ENCODE assay signal across 8 cellular contexts in the genomic region with DNA sequence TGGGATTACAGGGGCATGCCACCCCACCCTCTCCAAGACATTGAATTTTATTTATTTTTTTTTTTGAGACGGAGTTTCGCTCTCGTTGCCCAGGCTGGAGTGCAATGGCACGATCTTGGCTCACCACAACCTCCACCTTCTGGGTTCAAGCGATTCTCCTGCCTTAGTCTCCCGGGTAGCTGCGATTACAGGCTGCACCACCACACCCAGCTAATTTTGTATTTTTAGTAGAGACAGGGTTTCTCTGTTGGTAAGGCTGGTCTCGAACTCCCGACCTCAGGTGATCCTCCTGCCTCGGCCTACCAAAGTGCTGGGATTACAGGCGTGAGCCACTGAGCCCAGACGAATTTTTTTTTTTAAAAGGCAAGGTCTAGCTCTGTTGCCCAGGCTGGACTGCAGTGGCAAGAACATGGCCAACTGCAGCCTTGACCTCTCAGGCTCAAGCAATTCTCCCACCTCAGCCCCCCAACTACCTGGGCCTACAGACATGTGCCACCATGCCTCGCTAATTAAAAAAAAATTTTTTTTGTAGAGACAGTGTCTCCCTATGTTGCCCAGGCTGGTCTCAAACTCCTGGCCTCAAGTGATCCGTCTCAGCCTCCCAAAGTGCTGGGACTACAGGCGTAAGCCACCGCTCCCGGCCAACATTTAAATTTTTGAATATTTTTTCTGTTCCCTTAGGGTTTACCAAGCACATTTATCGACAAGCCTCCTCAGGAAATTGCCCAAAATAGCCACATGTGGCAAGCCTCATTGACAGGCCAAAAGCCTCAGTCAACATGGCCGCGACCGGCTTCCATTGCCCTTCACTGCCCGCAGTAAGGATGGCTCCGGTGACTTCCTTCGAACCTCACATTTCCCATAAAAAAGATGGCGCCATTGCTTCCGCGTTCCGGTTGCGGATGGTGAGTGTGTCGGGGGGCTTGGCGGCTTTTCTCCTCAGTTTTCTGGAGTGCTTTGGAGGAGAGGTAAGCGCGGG. TPM values are rescaled to one million over a fixed set of nuclear protein-coding genes. Genes with fewer than 3 reads are reported as not detected.
DNase-seq lines count a peak whose midpoint lies in the region; ATAC-seq and TF ChIP-seq lines count a peak whose summit lies in the region.

A gene with protein sequence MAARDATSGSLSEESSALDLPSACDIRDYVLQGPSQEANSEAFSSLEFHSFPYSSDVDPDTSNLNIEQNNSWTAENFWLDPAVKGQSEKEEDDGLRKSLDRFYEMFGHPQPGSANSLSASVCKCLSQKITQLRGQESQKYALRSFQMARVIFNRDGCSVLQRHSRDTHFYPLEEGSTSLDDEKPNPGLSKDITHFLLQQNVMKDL (plus strand): TSS at position 890 of the 979 bp plus-strand sequence. CDS start 22,465 bp downstream, outside the sequence.

- peak within 1 kb of the TSS; percentile 84 for H3K4me3 Mint-ChIP-seq in osteocyte (ENCODE audit: unreplicated experiment)

- peak; percentile 95 for ATAC-seq in HG02571 (IDR thresholded peaks at IDR 0.05; ENCODE audit: unreplicated experiment)
- ATAC-seq in activated naive CD4-positive, alpha-beta T cell treated with anti-CD3 and anti-CD28 coated beads, Interleukin-2, amount 50 U/mL, for 72 hours = peak; percentile 95 to 96

- intact Hi-C loops in head of caudate nucleus (cut with DNase I) = no loop called here

- peaks cover 16% of the 10 kb centered on the region for H3K27me3 Mint-ChIP-seq in osteocyte (ENCODE audit: unreplicated experiment)

- H3K4me3 ChIP-seq in thymus (ENCODE audit: low read length) = peak within 1 kb of the TSS; percentile 95

- no peaks in the 10 kb centered on the region for H3K9me3 ChIP-seq in thymus (ENCODE audit: control insufficient read depth)

- peaks cover 4% of the 10 kb centered on the region for H3K36me3 ChIP-seq in thymus (ENCODE audit: control insufficient read depth, insufficient read depth)

- peak within 1 kb of the TSS; percentile 77 for H3K27ac ChIP-seq in thymus (ENCODE audit: low read depth)

- TF ChIP-seq CTCF in osteocyte (IDR thresholded peaks at IDR 0.05) = no peak

- H3K36me3 Mint-ChIP-seq in activated naive CD4-positive, alpha-beta T cell treated with anti-CD3 and anti-CD28 coated beads, Interleukin-2, amount 50 U/mL, for 72 hours = peaks cover 20% of the 10 kb centered on the region in 2 donors
- peaks cover 2% of the 10 kb centered on the region for H3K36me3 Mint-ChIP-seq in osteocyte (ENCODE audit: unreplicated experiment)

- H3K4me1 ChIP-seq in thymus (ENCODE audit: control insufficient read depth, insufficient read depth, low read length) = peaks cover 12% of the 10 kb centered on the region

- 50% methylated on average over 33 of the region's 33 CpGs for WGBS in thymus

- DNase-seq in GM04504 (ENCODE audit: low read depth) (peak; percentile 60), NCI-H1092 (lab: John Stamatoyannopoulos, UW) (peak; percentile 88), SKM-1 (lab: John Stamatoyannopoulos, UW; ENCODE audit: unreplicated experiment) (peak; percentile 19), head of caudate nucleus (peak; percentile 73 to 95 (median 86)), osteocyte (ENCODE audit: extremely low spot score, unreplicated experiment) (peak; percentile 90)
- DNase-seq in activated naive CD4-positive, alpha-beta T cell treated with anti-CD3 and anti-CD28 coated beads, Interleukin-2, amount 50 U/mL, for 72 hours (ENCODE audit: low spot score in 2 of 2) = peak; percentile 77 to 83

- no peaks in the 10 kb centered on the region for H3K27me3 ChIP-seq in thymus (ENCODE audit: control insufficient read depth, insufficient read depth)

- H3K27ac Mint-ChIP-seq in activated naive CD4-positive, alpha-beta T cell treated with anti-CD3 and anti-CD28 coated beads, Interleukin-2, amount 50 U/mL, for 72 hours = peak within 1 kb of the TSS; percentile 93 to 96
- H3K27ac Mint-ChIP-seq in osteocyte (ENCODE audit: unreplicated experiment) = peak within 1 kb of the TSS; percentile 94

- H3K4me1 Mint-ChIP-seq in osteocyte (ENCODE audit: unreplicated experiment) = peaks cover 12% of the 10 kb centered on the region

- H3K9me3 Mint-ChIP-seq in activated naive CD4-positive, alpha-beta T cell treated with anti-CD3 and anti-CD28 coated beads, Interleukin-2, amount 50 U/mL, for 72 hours = peaks cover 0 to 4% of the 10 kb centered on the region in 2 donors
- H3K9me3 Mint-ChIP-seq in osteocyte (ENCODE audit: unreplicated experiment) = peaks cover 3% of the 10 kb centered on the region

RNA-seq across cellular contexts. Expression of the gene that starts here (rescaled TPM):
- total RNA-seq in activated naive CD4-positive, alpha-beta T cell treated with anti-CD3 and anti-CD28 coated beads, Interleukin-2, amount 50 U/mL, for 72 hours = 10 to 100 TPM; 11.2 to 14.9 TPM
- total RNA-seq in osteocyte = 3.6 and 4.1 TPM in 2 replicates
- 16.4 TPM for polyA plus RNA-seq in thymus

Comparison
In these comparisons a context has a peak if more than half of its experiments do, and no peak if none do; other contexts are left out.
1. Peak in every context shown above with its lines: DNase-seq, ATAC-seq, H3K4me3 ChIP-seq and H3K27ac ChIP-seq.
2. DNase-seq: peak in every context shown above with its lines; median percentile 90 in osteocyte; 88 in NCI-H1092; 86 in head of caudate nucleus; 80 in activated naive CD4-positive, alpha-beta T cell treated with anti-CD3 and anti-CD28 coated beads, Interleukin-2, amount 50 U/mL, for 72 hours; 60 in GM04504; 19 in SKM-1.